Comparison of ENCODE assay signal across 35 cellular contexts in genomic region chr12:69783365-69783764, GRCh38. TPM values are rescaled to one million over a fixed set of nuclear protein-coding genes. Genes with fewer than 3 reads are reported as not detected.
"Had no signal": no experiment of that assay in that cellular context is flagged by ENCODE, and none has a peak within 500 bp of the region (broad histone marks: within the 10 kb centered on the region; RNA-seq: fewer than 3 reads in every experiment).

No MANE protein-coding gene starts in this region.

- H3K36me3 ChIP-seq: brain microvascular endothelial cell, SJCRH30 had no signal

- ATAC-seq: activated CD4-positive, alpha-beta T cell treated with anti-CD3 and anti-CD28 coated beads for 36 hours; activated CD4-positive, CD25-positive, alpha-beta regulatory T cell treated with anti-CD3 and anti-CD28 coated beads, Interleukin-2, amount 50 U/mL, for 24 hours; activated CD8-positive, alpha-beta memory T cell treated with anti-CD3 and anti-CD28 coated beads, Interleukin-2, amount 10 ng/mL, durations not matched to agents 7 days and 5 days; activated T-cell treated with anti-CD3 and anti-CD28 coated beads, Interleukin-2, amount 50 U/mL, for 72 hours; activated T-helper 17 cell treated with anti-CD3 and anti-CD28 coated beads, Interleukin-2, amount 50 U/mL, for 72 hours; Panc1 had no signal

- H3K4me1 Mint-ChIP-seq: activated CD4-positive, alpha-beta memory T cell treated with anti-CD3 and anti-CD28 coated beads, Interleukin-2, amount 10 ng/mL, durations not matched to agents 7 days and 5 days; activated CD4-positive, alpha-beta T cell treated with anti-CD3 and anti-CD28 coated beads for 36 hours; activated CD8-positive, alpha-beta memory T cell treated with anti-CD3 and anti-CD28 coated beads, Interleukin-2, amount 10 ng/mL, durations not matched to agents 7 days and 5 days had no signal

- H3K4me3 Mint-ChIP-seq: activated CD4-positive, alpha-beta memory T cell treated with anti-CD3 and anti-CD28 coated beads, Interleukin-2, amount 10 ng/mL, durations not matched to agents 7 days and 5 days; activated CD4-positive, alpha-beta T cell treated with anti-CD3 and anti-CD28 coated beads for 36 hours; activated CD8-positive, alpha-beta memory T cell treated with anti-CD3 and anti-CD28 coated beads, Interleukin-2, amount 10 ng/mL, durations not matched to agents 7 days and 5 days; activated naive CD8-positive, alpha-beta T cell treated with anti-CD3 and anti-CD28 coated beads for 36 hours; activated T-cell treated with anti-CD3 and anti-CD28 coated beads, Interleukin-2, amount 50 U/mL, for 72 hours; activated T-helper 17 cell treated with anti-CD3 and anti-CD28 coated beads, Interleukin-2, amount 50 U/mL, for 72 hours had no signal

- H3K4me3 ChIP-seq: cardiac muscle cell, SJCRH30, SK-N-MC had no signal

- DNase-seq: activated CD4-positive, alpha-beta memory T cell treated with anti-CD3 and anti-CD28 coated beads, Interleukin-2, amount 10 ng/mL, durations not matched to agents 7 days and 5 days; activated CD4-positive, alpha-beta T cell treated with anti-CD3 and anti-CD28 coated beads for 36 hours; activated CD8-positive, alpha-beta memory T cell treated with anti-CD3 and anti-CD28 coated beads for 24 hours; activated CD8-positive, alpha-beta memory T cell treated with anti-CD3 and anti-CD28 coated beads, Interleukin-2, amount 10 ng/mL, durations not matched to agents 7 days and 5 days; activated CD8-positive, alpha-beta memory T cell treated with anti-CD3 and anti-CD28 coated beads, Interleukin-2, amount 50 U/mL, for 48 hours; activated effector memory CD4-positive, alpha-beta T cell treated with anti-CD3 and anti-CD28 coated beads, Interleukin-2, amount 50 U/mL, for 16 hours; activated naive CD4-positive, alpha-beta T cell; activated naive CD4-positive, alpha-beta T cell treated with anti-CD3 and anti-CD28 coated beads, Interleukin-2, amount 50 U/mL, for 16 hours; activated naive CD8-positive, alpha-beta T cell treated with anti-CD3 and anti-CD28 coated beads for 36 hours; activated T-cell treated with anti-CD3 and anti-CD28 coated beads, Interleukin-2, amount 50 U/mL, for 72 hours; amniotic stem cell; aorta; brain microvascular endothelial cell; KBM-7; NCI-H1105; NCI-H1417 treated with DMSO at 0.1 percent for 48 hours; NCI-H187 treated with DMSO at 0.1 percent for 48 hours; NCI-H2081; NCI-H2171 treated with DMSO at 0.1 percent for 48 hours; NCI-H2227 treated with DMSO at 0.1 percent for 48 hours; NCI-H446; NCI-H510A treated with DMSO at 0.1 percent for 48 hours; NCI-H526 treated with DMSO at 0.1 percent for 48 hours; NCI-H774; SHP77; SJCRH30; T1000 had no signal

- H3K9me3 ChIP-seq: SJCRH30 had no signal

- H3K4me1 ChIP-seq: SJCRH30 had no signal

- H3K27ac Mint-ChIP-seq: activated CD4-positive, alpha-beta memory T cell treated with anti-CD3 and anti-CD28 coated beads, Interleukin-2, amount 10 ng/mL, durations not matched to agents 7 days and 5 days; activated CD4-positive, alpha-beta T cell treated with anti-CD3 and anti-CD28 coated beads for 36 hours; activated CD8-positive, alpha-beta memory T cell treated with anti-CD3 and anti-CD28 coated beads, Interleukin-2, amount 10 ng/mL, durations not matched to agents 7 days and 5 days; activated naive CD8-positive, alpha-beta T cell treated with anti-CD3 and anti-CD28 coated beads for 36 hours; activated T-cell treated with anti-CD3 and anti-CD28 coated beads, Interleukin-2, amount 50 U/mL, for 72 hours; activated T-helper 17 cell treated with anti-CD3 and anti-CD28 coated beads, Interleukin-2, amount 50 U/mL, for 72 hours had no signal

- H3K27ac ChIP-seq: brain microvascular endothelial cell, cardiac muscle cell, SJCRH30, SK-N-MC had no signal

- H3K27me3 ChIP-seq: brain microvascular endothelial cell, cardiac muscle cell, SJCRH30 had no signal

- H3K27me3 Mint-ChIP-seq: activated CD4-positive, alpha-beta memory T cell treated with anti-CD3 and anti-CD28 coated beads, Interleukin-2, amount 10 ng/mL, durations not matched to agents 7 days and 5 days; activated CD4-positive, alpha-beta T cell treated with anti-CD3 and anti-CD28 coated beads for 36 hours; activated CD8-positive, alpha-beta memory T cell treated with anti-CD3 and anti-CD28 coated beads, Interleukin-2, amount 10 ng/mL, durations not matched to agents 7 days and 5 days; activated naive CD8-positive, alpha-beta T cell treated with anti-CD3 and anti-CD28 coated beads for 36 hours; activated T-helper 17 cell treated with anti-CD3 and anti-CD28 coated beads, Interleukin-2, amount 50 U/mL, for 72 hours had no signal

RNA-seq across cellular contexts. Expression of gene MYRFL, which starts 41.7 kb away (rescaled TPM):
- total RNA-seq: activated CD4-positive, alpha-beta memory T cell treated with anti-CD3 and anti-CD28 coated beads, Interleukin-2, amount 10 ng/mL, durations not matched to agents 7 days and 5 days; activated CD4-positive, alpha-beta T cell treated with anti-CD3 and anti-CD28 coated beads for 36 hours; activated CD8-positive, alpha-beta memory T cell treated with anti-CD3 and anti-CD28 coated beads, Interleukin-2, amount 10 ng/mL, durations not matched to agents 7 days and 5 days; activated naive CD8-positive, alpha-beta T cell treated with anti-CD3 and anti-CD28 coated beads for 36 hours; MCF 10A; RPMI7951; SJCRH30; T-helper 2 cell treated with Interferon-gamma antibody and Interleukin-4, amounts not matched to agents 100 ng/mL and 5 ng/mL, for 36 hours had no signal
